Comparison of ENCODE assay signal across 7 cellular contexts in the genomic region with DNA sequence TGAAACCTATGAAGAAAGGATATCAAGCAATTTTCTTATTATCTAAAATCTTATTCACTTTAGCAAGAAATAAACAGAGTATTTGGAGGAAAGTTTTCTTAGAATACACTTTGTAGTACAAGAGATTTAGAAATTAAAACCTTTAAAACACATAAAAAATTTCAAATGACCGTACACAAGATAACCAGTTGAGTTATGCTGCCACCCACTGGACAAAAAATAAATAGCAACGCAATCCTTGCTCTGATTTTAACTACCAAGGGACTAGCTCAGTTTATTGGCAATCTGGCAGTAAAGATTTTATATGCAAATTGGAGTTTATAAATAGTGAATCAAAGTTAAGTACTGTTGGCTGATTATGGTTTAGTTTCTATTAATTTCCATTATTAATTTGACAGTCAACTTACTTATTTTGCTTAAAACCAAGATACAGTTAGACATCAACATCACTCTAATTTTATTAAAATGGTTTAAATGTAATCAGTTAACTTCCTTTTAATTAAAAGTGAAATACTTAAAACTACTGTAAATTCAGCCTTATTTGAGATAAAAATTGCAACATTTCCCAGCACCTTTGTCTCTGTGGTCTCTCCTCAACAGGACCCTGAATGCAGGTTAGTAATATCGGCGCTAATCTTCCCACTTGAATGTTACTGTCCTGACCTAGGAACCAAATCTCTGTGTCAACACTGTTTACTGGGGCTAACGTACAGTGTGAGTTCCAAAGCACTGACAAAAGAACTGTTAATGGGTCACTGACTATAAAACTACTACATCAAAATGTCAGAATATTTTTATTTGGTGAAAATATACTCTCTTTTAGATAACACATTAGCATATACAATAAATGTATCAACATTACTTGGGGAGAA.
DNase-seq lines count a peak whose midpoint lies in the region; ATAC-seq and TF ChIP-seq lines count a peak whose summit lies in the region.

No MANE protein-coding gene starts in this region.

- peak; percentile 94 for TF ChIP-seq CTCF in RWPE2 (IDR thresholded peaks at IDR 0.05; ENCODE audit: poor library complexity, severe bottlenecking)

- H3K4me3 ChIP-seq in RWPE2 (ENCODE audit: severe bottlenecking), result no peak overlapping the region

- H3K4me1 ChIP-seq in RWPE2 (ENCODE audit: insufficient read depth, poor library complexity, severe bottlenecking), result no peaks in the 10 kb centered on the region

- H3K27me3 ChIP-seq in RWPE2 (ENCODE audit: insufficient read depth, poor library complexity, severe bottlenecking), result no peaks in the 10 kb centered on the region

- peaks cover 39% of the 10 kb centered on the region for H3K36me3 ChIP-seq in RWPE2 (ENCODE audit: low read depth)

- DNase-seq in ELR (ENCODE audit: low read depth) (peak; percentile 63), RWPE2 (ENCODE audit: low spot score) (no peak), amniotic stem cell (lab: John Stamatoyannopoulos, UW) (peak; percentile 21), iPS DF 4.7 (ENCODE audit: extremely low read depth, low spot score) (peak; percentile 41)
- DNase-seq in stimulated activated CD4-positive, alpha-beta T cell treated with anti-CD3 and anti-CD28 coated beads, Interleukin-2, amount 100 ng/mL, for 48 hours, result peak; percentile 68 to 71

- ATAC-seq in HG03159 (IDR thresholded peaks at IDR 0.05; ENCODE audit: unreplicated experiment) (peak; percentile 67), RWPE2 (ENCODE audit: low read depth) (no peak), GM18520 (IDR thresholded peaks at IDR 0.05; ENCODE audit: unreplicated experiment) (no peak)

- no peaks in the 10 kb centered on the region for H3K9me3 ChIP-seq in RWPE2 (ENCODE audit: severe bottlenecking)

- H3K27ac ChIP-seq in RWPE2 (ENCODE audit: poor library complexity, severe bottlenecking), result no peak overlapping the region
